In genomic region chr9:33415152-33416038, GRCh38 we compare ENCODE assay signal across 1 cellular context.
TF ChIP-seq lines count a peak whose summit lies in the region.

No MANE protein-coding gene starts in this region.

TF ChIP-seq in HepG2, 621 proteins besides CTCF, POLR2A, EP300 and RAD21 (continued from another document and continues in another):
- TF ChIP-seq ATF6 (CRISPR knock-in tag; conservative IDR thresholded peaks at IDR 0.05): no peak
- TF ChIP-seq ZFP41 (CRISPR knock-in tag; IDR thresholded peaks at IDR 0.05; ENCODE audit: borderline replicate concordance): peak; percentile 84; the same call in 1 of the 2 replicates
- peak; percentile 44; the same call in 1 of the 2 replicates for TF ChIP-seq KMT2A (CRISPR knock-in tag; IDR thresholded peaks at IDR 0.05)
- peak; percentile 94 for TF ChIP-seq ZNF441 (CRISPR knock-in tag; IDR thresholded peaks at IDR 0.05; ENCODE audit: borderline replicate concordance)
- no peak; the same call in 1 of the 2 replicates for TF ChIP-seq ZIK1 (CRISPR knock-in tag; IDR thresholded peaks at IDR 0.05; ENCODE audit: borderline replicate concordance, low read depth)
- no peak for TF ChIP-seq POLR2AphosphoS2 (IDR thresholded peaks at IDR 0.05; ENCODE audit: low read depth, low read length)
- TF ChIP-seq ZBTB33 (CRISPR knock-in tag; IDR thresholded peaks at IDR 0.05): peak; percentile 94
- TF ChIP-seq TGIF2 (CRISPR knock-in tag; IDR thresholded peaks at IDR 0.05): peak; percentile 87; the same call in 1 of the 2 replicates
- TF ChIP-seq E2F5 (CRISPR knock-in tag; conservative IDR thresholded peaks at IDR 0.05): no peak
- no peak for TF ChIP-seq ZBTB8A (CRISPR knock-in tag; IDR thresholded peaks at IDR 0.05; ENCODE audit: borderline replicate concordance, low read depth)
- peak; percentile 99 for TF ChIP-seq KDM6A (CRISPR knock-in tag; IDR thresholded peaks at IDR 0.05; ENCODE audit: low read depth)
- peak; percentile 97 for TF ChIP-seq HNF4A (CRISPR knock-in tag; IDR thresholded peaks at IDR 0.05)
- TF ChIP-seq FOXA1 (IDR thresholded peaks at IDR 0.05): peak; percentile 95
- peak; percentile 100 for TF ChIP-seq FOXA1 (CRISPR knock-in tag; IDR thresholded peaks at IDR 0.05)
- no peak for TF ChIP-seq ETS1 (CRISPR knock-in tag; IDR thresholded peaks at IDR 0.05)
- TF ChIP-seq ZNF614 (CRISPR knock-in tag; IDR thresholded peaks at IDR 0.05; ENCODE audit: borderline replicate concordance): peak; percentile 94
- TF ChIP-seq POGZ (CRISPR knock-in tag; IDR thresholded peaks at IDR 0.05): peak; percentile 91
- TF ChIP-seq NCOR1 (IDR thresholded peaks at IDR 0.05; ENCODE audit: borderline replicate concordance, low read length): peak; percentile 75; the same call in 1 of the 2 replicates
- TF ChIP-seq RBAK (CRISPR knock-in tag; IDR thresholded peaks at IDR 0.05): no peak
- peak; percentile 94; the same call in 1 of the 2 replicates for TF ChIP-seq ZSCAN29 (CRISPR knock-in tag; conservative IDR thresholded peaks at IDR 0.05)
- TF ChIP-seq ZBTB10 (CRISPR knock-in tag; IDR thresholded peaks at IDR 0.05; ENCODE audit: borderline replicate concordance): peak; percentile 79; the same call in 1 of the 2 replicates
- no peak for TF ChIP-seq THYN1 (CRISPR knock-in tag; IDR thresholded peaks at IDR 0.05; ENCODE audit: borderline replicate concordance, low read depth)
- no peak for TF ChIP-seq NCOA5 (CRISPR knock-in tag; IDR thresholded peaks at IDR 0.05)
- TF ChIP-seq ZNF136 (CRISPR knock-in tag; IDR thresholded peaks at IDR 0.05; ENCODE audit: low read depth): no peak
- no peak for TF ChIP-seq HMGA1 (CRISPR knock-in tag; conservative IDR thresholded peaks at IDR 0.05)
- no peak for TF ChIP-seq THAP7 (CRISPR knock-in tag; IDR thresholded peaks at IDR 0.05)
- peak; percentile 80; the same call in 1 of the 2 replicates for TF ChIP-seq ZNF362 (CRISPR knock-in tag; IDR thresholded peaks at IDR 0.05; ENCODE audit: borderline replicate concordance)
- peak; percentile 88 for TF ChIP-seq NAIF1 (CRISPR knock-in tag; IDR thresholded peaks at IDR 0.05; ENCODE audit: borderline replicate concordance)
- TF ChIP-seq PLRG1 (conservative IDR thresholded peaks at IDR 0.05): no peak
- 0 out of 2 replicates have a peak, but pooled peaks have one; percentile 71 for TF ChIP-seq SMAD9 (CRISPR knock-in tag; IDR thresholded peaks at IDR 0.05)
- TF ChIP-seq HOMEZ (CRISPR knock-in tag; IDR thresholded peaks at IDR 0.05; ENCODE audit: low read depth): peak; percentile 86
- no peak for TF ChIP-seq FOXM1 (CRISPR knock-in tag; IDR thresholded peaks at IDR 0.05)
- TF ChIP-seq NFYB (CRISPR knock-in tag; IDR thresholded peaks at IDR 0.05): peak; percentile 40; the same call in 1 of the 2 replicates
- peak; percentile 98 for TF ChIP-seq GATAD2A (CRISPR knock-in tag; IDR thresholded peaks at IDR 0.05)
- 0 out of 2 replicates have a peak, but pooled peaks have one; percentile 55 for TF ChIP-seq GTF3A (CRISPR knock-in tag; conservative IDR thresholded peaks at IDR 0.05)
- TF ChIP-seq ZNF281 (CRISPR knock-in tag; IDR thresholded peaks at IDR 0.05; ENCODE audit: borderline replicate concordance): peak; percentile 99
- no peak for TF ChIP-seq EHMT2 (IDR thresholded peaks at IDR 0.05; ENCODE audit: borderline replicate concordance, low read depth, low read length)
- peak; percentile 79; the same call in 1 of the 2 replicates for TF ChIP-seq XBP1 (CRISPR knock-in tag; IDR thresholded peaks at IDR 0.05)
- peak; percentile 90 for TF ChIP-seq HMGXB3 (CRISPR knock-in tag; IDR thresholded peaks at IDR 0.05; ENCODE audit: borderline replicate concordance)
- TF ChIP-seq PRMT3 (CRISPR knock-in tag; IDR thresholded peaks at IDR 0.05; ENCODE audit: borderline replicate concordance, low read depth): peak; percentile 92; the same call in 1 of the 2 replicates
- TF ChIP-seq TBX3 (IDR thresholded peaks at IDR 0.05; ENCODE audit: borderline replicate concordance): peak; percentile 100
